In the genomic region with DNA sequence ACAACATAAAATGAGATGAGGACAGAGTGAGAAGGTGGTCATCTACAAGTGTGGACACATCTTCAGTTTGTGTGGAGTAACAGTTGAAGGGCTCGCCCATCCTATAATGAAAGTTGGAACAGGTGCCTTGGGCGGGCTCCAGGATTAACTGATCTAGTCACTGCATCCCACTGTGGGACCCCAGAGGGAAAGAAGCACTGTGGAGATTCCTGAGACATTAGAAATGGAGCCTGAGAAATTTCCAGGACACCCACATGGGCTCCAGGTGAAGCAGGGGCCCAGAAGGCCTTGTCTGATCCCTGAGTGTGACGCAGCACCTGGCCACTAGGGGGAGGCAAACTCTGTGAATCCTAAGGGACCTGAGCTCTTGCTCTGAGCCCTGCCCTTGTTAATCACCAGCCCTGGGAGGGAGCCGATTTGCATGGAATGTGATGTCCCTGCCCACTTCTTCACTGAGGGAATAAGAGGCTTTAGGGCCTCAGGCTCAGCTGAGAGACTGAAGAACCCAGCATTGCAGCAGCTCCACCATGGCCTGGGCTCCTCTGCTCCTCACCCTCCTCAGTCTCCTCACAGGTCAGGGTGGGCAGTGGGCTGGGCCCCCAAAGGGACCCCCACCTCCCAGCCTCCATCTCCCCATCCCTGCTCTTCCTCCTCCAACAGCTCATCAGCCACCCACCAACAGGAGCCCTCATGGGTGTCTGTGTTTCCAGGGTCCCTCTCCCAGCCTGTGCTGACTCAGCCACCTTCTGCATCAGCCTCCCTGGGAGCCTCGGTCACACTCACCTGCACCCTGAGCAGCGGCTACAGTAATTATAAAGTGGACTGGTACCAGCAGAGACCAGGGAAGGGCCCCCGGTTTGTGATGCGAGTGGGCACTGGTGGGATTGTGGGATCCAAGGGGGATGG, we compare ENCODE assay signal across 8 cellular contexts.
DNase-seq lines count a peak whose midpoint lies in the region; ATAC-seq and TF ChIP-seq lines count a peak whose summit lies in the region.

No MANE protein-coding gene starts in this region.

- CTCF ChIA-PET in activated CD8-positive, alpha-beta T cell treated with anti-CD3 and anti-CD28 coated beads for 36 hours (lab: Charles Lee) = interaction anchor here (0.6 to 2.4 kb wide), 17 partner anchors 8 to 234 kb away, joined by 3 to 26 read pairs (median 3); a partner anchor contains a TSS

- no peak overlapping the region for H3K9ac ChIP-seq in endodermal cell (ENCODE audit: extremely low read depth, low read length, poor library complexity, severe bottlenecking)

- no peak for TF ChIP-seq POLR2A in transverse colon (IDR thresholded peaks at IDR 0.05)

- no peaks in the 10 kb centered on the region for H3K36me3 ChIP-seq in endodermal cell (ENCODE audit: control insufficient read depth, insufficient read depth, low read length)
- H3K36me3 ChIP-seq in transverse colon = no peaks in the 10 kb centered on the region

- peak; percentile 85 for TF ChIP-seq CTCF in activated CD8-positive, alpha-beta T cell treated with anti-CD3 and anti-CD28 coated beads for 36 hours (IDR thresholded peaks at IDR 0.05)
- peak; percentile 96 for TF ChIP-seq CTCF in endodermal cell (conservative IDR thresholded peaks at IDR 0.05)
- peak; percentile 75 to 87 (median 77) for TF ChIP-seq CTCF in nephron (IDR thresholded peaks at IDR 0.05; ENCODE audit: unreplicated experiment in 3 of 3)
- TF ChIP-seq CTCF in transverse colon (IDR thresholded peaks at IDR 0.05) = peak; percentile 61 to 88 (median 79)

- H3K27ac Mint-ChIP-seq in activated CD8-positive, alpha-beta T cell treated with anti-CD3 and anti-CD28 coated beads for 36 hours = no peak overlapping the region
- H3K27ac Mint-ChIP-seq in endodermal cell (no peak overlapping the region), nephron (no peak overlapping the region)

- H3K4me1 ChIP-seq in endodermal cell (ENCODE audit: control insufficient read depth, insufficient read depth, low read length) (no peaks in the 10 kb centered on the region), transverse colon (no peaks in the 10 kb centered on the region)

- intact Hi-C loops in activated CD8-positive, alpha-beta T cell treated with anti-CD3 and anti-CD28 coated beads for 36 hours (cut with micrococcal nuclease) = no loop called here
- intact Hi-C loops in transverse colon (cut with DNase I; ENCODE audit: low total_unique reads) = no loop called here

- H3K9me3 ChIP-seq in endodermal cell (ENCODE audit: control insufficient read depth, low read length) (no peaks in the 10 kb centered on the region), transverse colon (no peaks in the 10 kb centered on the region)

- no peak overlapping the region for H3K27ac ChIP-seq in endodermal cell (ENCODE audit: low read depth, low read length)
- H3K27ac ChIP-seq in transverse colon = no peak overlapping the region

- H3K36me3 Mint-ChIP-seq in activated CD8-positive, alpha-beta T cell treated with anti-CD3 and anti-CD28 coated beads for 36 hours (ENCODE audit: low read depth) = no peaks in the 10 kb centered on the region
- H3K36me3 Mint-ChIP-seq in endodermal cell (ENCODE audit: low read depth) = no peaks in the 10 kb centered on the region
- no peaks in the 10 kb centered on the region for H3K36me3 Mint-ChIP-seq in nephron (ENCODE audit: low read depth)

- no peaks in the 10 kb centered on the region for H3K4me1 Mint-ChIP-seq in activated CD8-positive, alpha-beta T cell treated with anti-CD3 and anti-CD28 coated beads for 36 hours (ENCODE audit: low read depth)
- H3K4me1 Mint-ChIP-seq in endodermal cell = peaks cover 4% of the 10 kb centered on the region
- no peaks in the 10 kb centered on the region for H3K4me1 Mint-ChIP-seq in nephron

- TF ChIP-seq EP300 in transverse colon (IDR thresholded peaks at IDR 0.05; ENCODE audit: low read depth) = no peak

- 46 to 66% methylated on average over 4 to 8 of the region's 8 CpGs for WGBS in endodermal cell (ENCODE audit: insufficient coverage in 1 of 2, insufficient read length in 1 of 2), 2 experiments
- 69 to 96% methylated on average over 3 to 8 of the region's 8 CpGs for WGBS in transverse colon (ENCODE audit: low coverage in 1 of 2), 2 donors

- POLR2A ChIA-PET in activated CD8-positive, alpha-beta T cell treated with anti-CD3 and anti-CD28 coated beads for 36 hours (lab: Charles Lee) = no interaction called here

- DNase-seq in NCI-H2196 (lab: John Stamatoyannopoulos, UW; ENCODE audit: unreplicated experiment) (peak; percentile 68), NCI-H2196 treated with DMSO at 0.1 percent for 48 hours (lab: John Stamatoyannopoulos, UW; ENCODE audit: unreplicated experiment) (no peak), NCI-H2227 treated with DMSO at 0.1 percent for 48 hours (lab: John Stamatoyannopoulos, UW) (peak; percentile 3), endodermal cell (peak; percentile 98), transverse colon (peak; percentile 86), putamen (ENCODE audit: low spot score) (no peak)
- peak; percentile 82 for DNase-seq in activated CD8-positive, alpha-beta T cell treated with anti-CD3 and anti-CD28 coated beads for 36 hours

- no peaks in the 10 kb centered on the region for H3K9me3 Mint-ChIP-seq in activated CD8-positive, alpha-beta T cell treated with anti-CD3 and anti-CD28 coated beads for 36 hours
- H3K9me3 Mint-ChIP-seq in endodermal cell = no peaks in the 10 kb centered on the region
- H3K9me3 Mint-ChIP-seq in nephron = no peaks in the 10 kb centered on the region

- H3K27me3 Mint-ChIP-seq in activated CD8-positive, alpha-beta T cell treated with anti-CD3 and anti-CD28 coated beads for 36 hours = peaks cover 2% of the 10 kb centered on the region
- H3K27me3 Mint-ChIP-seq in endodermal cell (ENCODE audit: insufficient read depth) (peaks cover 93% of the 10 kb centered on the region), nephron (ENCODE audit: low read depth) (peaks cover 62% of the 10 kb centered on the region)

- peak; percentile 81 for ATAC-seq in activated CD8-positive, alpha-beta T cell treated with anti-CD3 and anti-CD28 coated beads for 36 hours

- in situ Hi-C loops in transverse colon (cut with MboI; ENCODE audit: low pct_ligation_motif_present in 1 of 4, low pct_unique_long_range_greater_than_20kb in 1 of 4, low sequenced_read_pairs in 3 of 4) = loop anchor here in 1 of 4 donors (25.0 kb wide), 1 partner anchor 106 kb away; a partner anchor contains a TSS

- H3K27me3 ChIP-seq in endodermal cell (ENCODE audit: control insufficient read depth, insufficient read depth, low read length, poor library complexity, severe bottlenecking) = peaks cover 77% of the 10 kb centered on the region
- peaks cover 16% of the 10 kb centered on the region for H3K27me3 ChIP-seq in transverse colon

- H3K4me3 Mint-ChIP-seq in activated CD8-positive, alpha-beta T cell treated with anti-CD3 and anti-CD28 coated beads for 36 hours = no peak overlapping the region
- H3K4me3 Mint-ChIP-seq in endodermal cell (no peak overlapping the region), nephron (no peak overlapping the region)

- no peak overlapping the region for H3K4me3 ChIP-seq in endodermal cell (ENCODE audit: low read length)
- H3K4me3 ChIP-seq in transverse colon = no peak overlapping the region

Comparison
In these comparisons a context has a peak if more than half of its experiments do, and no peak if none do; other contexts are left out.
1. DNase-seq: peak in NCI-H2196 (single experiment), NCI-H2227 treated with DMSO at 0.1 percent for 48 hours (single experiment), activated CD8-positive, alpha-beta T cell treated with anti-CD3 and anti-CD28 coated beads for 36 hours (single experiment), endodermal cell (single experiment) and transverse colon (single experiment); none in NCI-H2196 treated with DMSO at 0.1 percent for 48 hours (single experiment) and putamen (single experiment).
2. Peak in every context shown above with its lines, with median percentiles within 50 percentile points of each other: CTCF ChIP-seq.